Comparison of ENCODE assay signal across 8 cellular contexts in the genomic region with DNA sequence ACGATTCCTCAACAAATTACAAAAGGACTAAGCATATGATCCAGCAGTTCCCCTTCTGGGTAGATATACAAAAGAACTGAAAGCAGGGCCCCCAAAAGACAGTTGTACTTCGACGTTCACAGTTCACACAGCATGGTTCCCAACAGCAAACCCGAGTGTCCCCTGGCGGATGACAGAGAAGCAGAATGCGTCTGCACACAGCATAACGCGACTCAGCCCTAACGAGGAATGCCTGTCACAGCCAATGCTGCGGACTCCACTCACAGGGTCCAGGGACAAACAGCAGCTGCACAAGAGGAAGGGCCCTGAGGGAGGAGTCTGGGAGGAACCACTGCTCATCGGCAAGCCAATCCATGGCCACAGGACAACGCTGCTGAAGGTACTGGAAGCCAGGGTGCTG.
DNase-seq lines count a peak whose midpoint lies in the region; ATAC-seq and TF ChIP-seq lines count a peak whose summit lies in the region.

No MANE protein-coding gene starts in this region.

- peak; percentile 29 for TF ChIP-seq CTCF in GM20000 (IDR thresholded peaks at IDR 0.05; ENCODE audit: extremely low read depth, missing control alignments)

- no peak for DNase-seq in GM20000 (ENCODE audit: low spot score)
- peak; percentile 38 for DNase-seq in SIG-M5 (lab: John Stamatoyannopoulos, UW)
- DNase-seq in head of caudate nucleus, result peak in 41 of 42 donors; percentile 42 to 86 (median 67)
- DNase-seq in posterior cingulate gyrus, result peak in 9 of 10 donors; percentile 49 to 95 (median 64)
- DNase-seq in DMS153 treated with DMSO at 0.1 percent for 48 hours (lab: John Stamatoyannopoulos, UW; ENCODE audit: unreplicated experiment), result no peak

- intact Hi-C loops in head of caudate nucleus (cut with DNase I), result no loop called here
- intact Hi-C loops in posterior cingulate gyrus (cut with DNase I), result no loop called here

- ATAC-seq in HG03095 (IDR thresholded peaks at IDR 0.05; ENCODE audit: unreplicated experiment) (no peak), GM21423 (IDR thresholded peaks at IDR 0.05; ENCODE audit: unreplicated experiment) (no peak), GM18868 (IDR thresholded peaks at IDR 0.05; ENCODE audit: unreplicated experiment) (no peak)

Comparison
In these comparisons a context has a peak if more than half of its experiments do, and no peak if none do; other contexts are left out.
1. DNase-seq: peak in SIG-M5 (single experiment), head of caudate nucleus (41 of 42) and posterior cingulate gyrus (9 of 10); none in GM20000 (single experiment) and DMS153 treated with DMSO at 0.1 percent for 48 hours (single experiment).